In genomic region chr4:7845493-7846124, GRCh38 we compare ENCODE assay signal across 13 cellular contexts.
DNase-seq lines count a peak whose midpoint lies in the region; ATAC-seq, FAIRE-seq and TF ChIP-seq lines count a peak whose summit lies in the region.
"Had no signal": no experiment of that assay in that cellular context is flagged by ENCODE, and none has a peak within 500 bp of the region (broad histone marks: within the 10 kb centered on the region; RNA-seq: fewer than 3 reads in every experiment).

No MANE protein-coding gene starts in this region.

- no peak for FAIRE-seq in A549 (lab: Jason Lieb, UNC)
- FAIRE-seq: GM12892, urothelium cell line had no signal

- DNase-seq in A549 (ENCODE audit: low read depth in 1 of 2, low spot score in 1 of 2) (peak in 1 of 2 experiments; percentile 39), D341Med (ENCODE audit: low spot score) (peak; percentile 83), epithelial cell of prostate (ENCODE audit: low read depth, low spot score) (no peak)
- DNase-seq: esophagus squamous epithelium, NCI-H146, spleen had no signal

- no peaks in the 10 kb centered on the region for H3K9me2 ChIP-seq in OCI-LY1 (ENCODE audit: low read depth, low read length)

- CTCF ChIA-PET in A549 (lab: Yijun Ruan, JAX), result interaction anchor here (0.7 to 6.2 kb wide), 10 partner anchors 26 to 148 kb away, joined by 3 to 81 read pairs (median 4); partner anchors contain the start of gene AFAP1

- H3K27ac ChIP-seq in A549 (peak overlapping the region; percentile 93 to 98), OCI-LY1 (ENCODE audit: low read depth, low read length, poor library complexity, severe bottlenecking) (no peak overlapping the region), epithelial cell of prostate (peak overlapping the region; percentile 94)
- H3K27ac ChIP-seq: spleen had no signal

- H2AFZ ChIP-seq in OCI-LY1 (ENCODE audit: low read length), result no peak overlapping the region

- no peak for TF ChIP-seq EP300 in A549 (IDR thresholded peaks at IDR 0.05)

- no peaks in the 10 kb centered on the region for H3K79me2 ChIP-seq in OCI-LY1 (ENCODE audit: insufficient read depth, low read length)

- peaks cover 42% of the 10 kb centered on the region for H3K36me3 Mint-ChIP-seq in activated T-helper 17 cell treated with anti-CD3 and anti-CD28 coated beads, Interleukin-2, amount 50 U/mL, for 72 hours (ENCODE audit: low read depth)

- no peaks in the 10 kb centered on the region for H3K36me3 ChIP-seq in OCI-LY1 (ENCODE audit: insufficient read depth, low read length)

- POLR2A ChIA-PET in A549 (lab: Yijun Ruan, JAX), result interaction anchor here (2.1 kb wide), 1 partner anchor 40 kb away, joined by 22 read pairs; no protein-coding TSS in a partner anchor

- no peaks in the 10 kb centered on the region for H3K9me3 ChIP-seq in A549
- no peaks in the 10 kb centered on the region for H3K9me3 ChIP-seq in OCI-LY1 (ENCODE audit: low read length)
- H3K9me3 ChIP-seq: esophagus squamous epithelium, spleen had no signal

- H4K20me1 ChIP-seq in OCI-LY1 (ENCODE audit: insufficient read depth, low read length), result no peaks in the 10 kb centered on the region

- no peak for TF ChIP-seq POLR2A in A549 (IDR thresholded peaks at IDR 0.05; ENCODE audit: low read length)

- peak; percentile 19 to 42; a peak in 1 of 5 replicates for TF ChIP-seq RAD21 in A549 (conservative IDR thresholded peaks at IDR 0.05 in 1 of 2, IDR thresholded peaks at IDR 0.05 in 1 of 2)

- H3K4me3 ChIP-seq in A549 (no peak overlapping the region), OCI-LY1 (ENCODE audit: low read depth, low read length, poor library complexity, severe bottlenecking) (no peak overlapping the region)
- H3K4me3 ChIP-seq: esophagus squamous epithelium, spleen had no signal

- H3K27me3 ChIP-seq in OCI-LY1 (ENCODE audit: insufficient read depth, low read length), result no peaks in the 10 kb centered on the region
- H3K27me3 ChIP-seq: esophagus squamous epithelium, spleen had no signal

- ATAC-seq in A549 (no peak), GM18511 (IDR thresholded peaks at IDR 0.05; ENCODE audit: unreplicated experiment) (no peak), HG03439 (IDR thresholded peaks at IDR 0.05; ENCODE audit: unreplicated experiment) (no peak)
- ATAC-seq in activated T-helper 17 cell treated with anti-CD3 and anti-CD28 coated beads, Interleukin-2, amount 50 U/mL, for 72 hours (replicated peaks), result no peak
- ATAC-seq in activated CD4-positive, CD25-positive, alpha-beta regulatory T cell treated with anti-CD3 and anti-CD28 coated beads, Interleukin-2, amount 50 U/mL, for 24 hours, result no peak

- H3K4me2 ChIP-seq in A549, result no peak overlapping the region
- no peak overlapping the region for H3K4me2 ChIP-seq in OCI-LY1 (ENCODE audit: low read length)

- H3K4me1 ChIP-seq in A549 (peaks cover 56% of the 10 kb centered on the region), OCI-LY1 (ENCODE audit: insufficient read depth, low read length, severe bottlenecking) (no peaks in the 10 kb centered on the region)

- peaks cover 42% of the 10 kb centered on the region for H3K4me1 Mint-ChIP-seq in activated T-helper 17 cell treated with anti-CD3 and anti-CD28 coated beads, Interleukin-2, amount 50 U/mL, for 72 hours

- no peaks in the 10 kb centered on the region for H3K9me3 Mint-ChIP-seq in activated T-helper 17 cell treated with anti-CD3 and anti-CD28 coated beads, Interleukin-2, amount 50 U/mL, for 72 hours

- no peaks in the 10 kb centered on the region for H3F3A ChIP-seq in OCI-LY1 (ENCODE audit: insufficient read depth, low read length)

- H3K27me3 Mint-ChIP-seq in activated T-helper 17 cell treated with anti-CD3 and anti-CD28 coated beads, Interleukin-2, amount 50 U/mL, for 72 hours, result no peaks in the 10 kb centered on the region

- H3K27ac Mint-ChIP-seq in activated T-helper 17 cell treated with anti-CD3 and anti-CD28 coated beads, Interleukin-2, amount 50 U/mL, for 72 hours, result no peak overlapping the region

- no peak overlapping the region for H3K4me3 Mint-ChIP-seq in activated T-helper 17 cell treated with anti-CD3 and anti-CD28 coated beads, Interleukin-2, amount 50 U/mL, for 72 hours

- no peak for TF ChIP-seq CTCF in A549 (IDR thresholded peaks at IDR 0.05)
- TF ChIP-seq CTCF in OCI-LY1 (IDR thresholded peaks at IDR 0.05; ENCODE audit: low read length), result peak; percentile 21; the same call in 1 of the 2 replicates

- H3K9ac ChIP-seq in OCI-LY1 (ENCODE audit: low read length), result no peak overlapping the region

- 86% methylated on average over 12 of the region's 13 CpGs for WGBS in A549 (ENCODE audit: missing lambda C conversion rate)

TF ChIP-seq in A549, 52 proteins besides CTCF, POLR2A, EP300 and RAD21:
- TF ChIP-seq RFX5 (IDR thresholded peaks at IDR 0.05), result no peak
- TF ChIP-seq JUN (IDR thresholded peaks at IDR 0.05), result no peak
- TF ChIP-seq FOXS1 (CRISPR knock-in tag; IDR thresholded peaks at IDR 0.05), result no peak
- TF ChIP-seq RCOR1 (IDR thresholded peaks at IDR 0.05; ENCODE audit: low read depth, low read length), result no peak
- TF ChIP-seq HMGXB4 (CRISPR knock-in tag; IDR thresholded peaks at IDR 0.05; ENCODE audit: borderline replicate concordance), result no peak
- TF ChIP-seq ZNF302 (CRISPR knock-in tag; IDR thresholded peaks at IDR 0.05), result no peak
- TF ChIP-seq HOXB13 (CRISPR knock-in tag; IDR thresholded peaks at IDR 0.05; ENCODE audit: low read depth), result no peak
- TF ChIP-seq BCL3 (IDR thresholded peaks at IDR 0.05), result no peak
- no peak for TF ChIP-seq ATOH8 (CRISPR knock-in tag; IDR thresholded peaks at IDR 0.05; ENCODE audit: low read depth)
- no peak for TF ChIP-seq PBX3 (IDR thresholded peaks at IDR 0.05)
- TF ChIP-seq TP53 (CRISPR knock-in tag; IDR thresholded peaks at IDR 0.05), result no peak
- no peak for TF ChIP-seq GATA3 (IDR thresholded peaks at IDR 0.05; ENCODE audit: borderline replicate concordance)
- no peak for TF ChIP-seq TFCP2L1 (CRISPR knock-in tag; IDR thresholded peaks at IDR 0.05)
